ENCODE assay signal across 1 cellular context in the genomic region with DNA sequence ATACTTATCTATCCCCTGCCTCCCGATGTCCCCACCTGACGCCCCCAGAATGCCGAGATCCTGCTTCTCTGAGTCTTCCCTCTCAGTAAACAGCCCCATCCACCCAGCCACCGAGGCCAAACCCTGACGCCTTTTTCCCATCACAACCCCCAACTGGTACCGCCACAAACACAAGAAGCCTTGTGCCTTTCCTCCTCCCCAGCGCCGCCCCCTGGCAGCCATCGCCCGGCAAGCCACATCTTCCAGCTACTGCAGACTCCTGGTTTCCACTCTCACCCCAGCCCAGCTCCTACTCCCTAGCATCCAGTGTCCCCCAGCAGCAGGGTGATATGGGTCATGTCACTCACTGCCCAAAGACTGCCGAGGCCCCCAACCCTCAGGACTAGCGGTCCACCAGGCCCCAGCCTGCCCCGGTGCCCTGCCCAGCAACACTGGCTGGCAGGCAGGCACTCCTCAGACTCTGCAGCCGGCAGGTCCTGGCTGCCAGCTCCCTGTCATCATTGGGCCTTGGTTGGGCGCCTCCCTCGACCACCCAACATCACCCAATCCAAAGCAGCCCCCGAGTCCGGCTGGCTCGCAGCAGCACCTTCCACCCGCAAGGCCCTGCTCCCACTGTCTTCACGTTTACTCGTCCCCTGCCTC.
TF ChIP-seq lines count a peak whose summit lies in the region.

No MANE protein-coding gene starts in this region.

TF ChIP-seq in H1, 55 proteins besides CTCF, POLR2A, EP300 and RAD21:
- TF ChIP-seq YY1 (IDR thresholded peaks at IDR 0.05; ENCODE audit: low read depth, low read length) (0 out of 2 replicates have a peak, but pooled peaks have one; percentile 39), SP2 (IDR thresholded peaks at IDR 0.05; ENCODE audit: low read length) (no peak)
